14 cellular contexts compared by ENCODE assay signal in the genomic region with DNA sequence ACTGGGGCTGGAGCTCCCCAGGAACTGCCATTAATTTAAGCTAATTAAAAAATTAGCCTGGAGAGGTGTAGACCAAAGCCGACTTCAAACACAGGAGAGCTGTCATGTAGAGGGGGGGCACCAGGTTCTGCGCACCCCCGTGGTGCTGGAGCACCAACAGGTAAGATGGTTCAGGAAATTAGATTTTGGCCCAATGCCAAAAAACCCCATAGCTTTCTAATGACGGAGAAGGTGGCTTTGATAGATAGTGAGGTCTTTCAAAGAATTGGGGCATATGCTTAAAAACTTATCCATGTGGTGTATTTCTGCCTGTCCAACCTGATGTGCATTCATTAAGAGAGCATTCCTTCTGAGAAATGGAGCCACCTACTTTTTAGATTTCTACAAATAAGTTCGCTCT.
DNase-seq lines count a peak whose midpoint lies in the region; ATAC-seq and TF ChIP-seq lines count a peak whose summit lies in the region.
"Had no signal": no experiment of that assay in that cellular context is flagged by ENCODE, and none has a peak within 500 bp of the region (broad histone marks: within the 10 kb centered on the region; RNA-seq: fewer than 3 reads in every experiment).

No MANE protein-coding gene starts in this region.

- no peak for TF ChIP-seq CTCF in activated CD8-positive, alpha-beta T cell treated with anti-CD3 and anti-CD28 coated beads for 36 hours (IDR thresholded peaks at IDR 0.05)
- TF ChIP-seq CTCF in smooth muscle cell (IDR thresholded peaks at IDR 0.05; ENCODE audit: borderline replicate concordance, insufficient read depth, poor library complexity, severe bottlenecking), result no peak

- H3K27me3 Mint-ChIP-seq in activated CD4-positive, alpha-beta T cell treated with anti-CD3 and anti-CD28 coated beads, Interleukin-2, amount 10 ng/mL, durations not matched to agents 24 days and 14 days, result no peaks in the 10 kb centered on the region
- peaks cover 9% of the 10 kb centered on the region for H3K27me3 Mint-ChIP-seq in activated CD8-positive, alpha-beta T cell treated with anti-CD3 and anti-CD28 coated beads for 36 hours
- H3K27me3 Mint-ChIP-seq in activated T-helper 2 cell treated with anti-CD3 and anti-CD28 coated beads, Interferon-gamma antibody, Interleukin-2, Interleukin-4, amounts not matched to agents 10 μg/mL and 5 μg/mL and 100 μg/mL, durations not matched to agents 14 hours and 24 hours and 36 hours (ENCODE audit: low read depth), result no peaks in the 10 kb centered on the region

- H3K9me3 Mint-ChIP-seq in activated CD4-positive, alpha-beta T cell treated with anti-CD3 and anti-CD28 coated beads, Interleukin-2, amount 10 ng/mL, durations not matched to agents 24 days and 14 days, result no peaks in the 10 kb centered on the region
- H3K9me3 Mint-ChIP-seq in activated CD8-positive, alpha-beta T cell treated with anti-CD3 and anti-CD28 coated beads for 36 hours, result no peaks in the 10 kb centered on the region
- H3K9me3 Mint-ChIP-seq in activated T-helper 2 cell treated with anti-CD3 and anti-CD28 coated beads, Interferon-gamma antibody, Interleukin-2, Interleukin-4, amounts not matched to agents 10 μg/mL and 5 μg/mL and 100 μg/mL, durations not matched to agents 14 hours and 24 hours and 36 hours, result no peaks in the 10 kb centered on the region
- H3K9me3 Mint-ChIP-seq: CD8-positive, alpha-beta memory T cell; IgD-negative memory B cell; T-helper 2 cell treated with Interferon-gamma antibody and Interleukin-4, amounts not matched to agents 5 μg/mL and 100 μg/mL, for 36 hours had no signal

- H3K79me2 ChIP-seq in smooth muscle cell (ENCODE audit: low read depth), result no peaks in the 10 kb centered on the region

- POLR2A ChIA-PET in activated CD8-positive, alpha-beta T cell treated with anti-CD3 and anti-CD28 coated beads for 36 hours (lab: Charles Lee), result no interaction called here

- H3K27me3 ChIP-seq in smooth muscle cell (ENCODE audit: low read depth), result no peaks in the 10 kb centered on the region

- no peak for ATAC-seq in activated CD8-positive, alpha-beta T cell treated with anti-CD3 and anti-CD28 coated beads for 36 hours

- no peaks in the 10 kb centered on the region for H3K36me3 Mint-ChIP-seq in activated CD4-positive, alpha-beta T cell treated with anti-CD3 and anti-CD28 coated beads, Interleukin-2, amount 10 ng/mL, durations not matched to agents 24 days and 14 days (ENCODE audit: low read depth)
- no peaks in the 10 kb centered on the region for H3K36me3 Mint-ChIP-seq in activated CD8-positive, alpha-beta T cell treated with anti-CD3 and anti-CD28 coated beads for 36 hours (ENCODE audit: low read depth)
- no peaks in the 10 kb centered on the region for H3K36me3 Mint-ChIP-seq in activated T-helper 2 cell treated with anti-CD3 and anti-CD28 coated beads, Interferon-gamma antibody, Interleukin-2, Interleukin-4, amounts not matched to agents 10 μg/mL and 5 μg/mL and 100 μg/mL, durations not matched to agents 14 hours and 24 hours and 36 hours (ENCODE audit: low read depth)
- H3K36me3 Mint-ChIP-seq: CD8-positive, alpha-beta memory T cell; IgD-negative memory B cell had no signal

- no peaks in the 10 kb centered on the region for H4K20me1 ChIP-seq in smooth muscle cell (ENCODE audit: low read depth)

- H3K36me3 ChIP-seq in smooth muscle cell (ENCODE audit: low read depth), result no peaks in the 10 kb centered on the region
- H3K36me3 ChIP-seq: HAP-1 had no signal

- 87% methylated on average over 5 of the region's 5 CpGs for WGBS in smooth muscle cell (ENCODE audit: low lambda C conversion rate)

- no peak overlapping the region for H3K4me2 ChIP-seq in smooth muscle cell

- DNase-seq in activated CD4-positive, alpha-beta T cell treated with anti-CD3 and anti-CD28 coated beads, Interleukin-2, amount 10 ng/mL, durations not matched to agents 24 days and 14 days, result peak; percentile 13
- no peak for DNase-seq in activated CD4-positive, alpha-beta T cell treated with anti-CD3 and anti-CD28 coated beads for 1 hour
- DNase-seq in NCI-H1105 (lab: John Stamatoyannopoulos, UW) (peak; percentile 46), NCI-H748 (lab: John Stamatoyannopoulos, UW; ENCODE audit: unreplicated experiment) (peak; percentile 69), smooth muscle cell (lab: John Stamatoyannopoulos, UW; ENCODE audit: unreplicated experiment) (no peak)
- no peak for DNase-seq in activated CD8-positive, alpha-beta T cell treated with anti-CD3 and anti-CD28 coated beads for 36 hours
- DNase-seq in activated T-helper 2 cell treated with anti-CD3 and anti-CD28 coated beads, Interferon-gamma antibody, Interleukin-2, Interleukin-4, amounts not matched to agents 10 μg/mL and 5 μg/mL and 100 μg/mL, durations not matched to agents 14 hours and 24 hours and 36 hours (ENCODE audit: low spot score), result no peak
- DNase-seq: CD8-positive, alpha-beta memory T cell; NCI-H1930; NCI-H446; SW 1271 had no signal

- H3K4me3 ChIP-seq in smooth muscle cell, result no peak overlapping the region
- H3K4me3 ChIP-seq: HAP-1 had no signal

- no peak overlapping the region for H3K9ac ChIP-seq in smooth muscle cell (ENCODE audit: low read depth)

- H3K4me3 Mint-ChIP-seq in activated CD4-positive, alpha-beta T cell treated with anti-CD3 and anti-CD28 coated beads, Interleukin-2, amount 10 ng/mL, durations not matched to agents 24 days and 14 days, result no peak overlapping the region
- H3K4me3 Mint-ChIP-seq in activated CD8-positive, alpha-beta T cell treated with anti-CD3 and anti-CD28 coated beads for 36 hours, result no peak overlapping the region
- no peak overlapping the region for H3K4me3 Mint-ChIP-seq in activated T-helper 2 cell treated with anti-CD3 and anti-CD28 coated beads, Interferon-gamma antibody, Interleukin-2, Interleukin-4, amounts not matched to agents 10 μg/mL and 5 μg/mL and 100 μg/mL, durations not matched to agents 14 hours and 24 hours and 36 hours (ENCODE audit: low read depth)
- H3K4me3 Mint-ChIP-seq: CD8-positive, alpha-beta memory T cell; T-helper 2 cell treated with Interferon-gamma antibody and Interleukin-4, amounts not matched to agents 5 μg/mL and 100 μg/mL, for 36 hours had no signal

- H3K4me1 Mint-ChIP-seq in activated CD4-positive, alpha-beta T cell treated with anti-CD3 and anti-CD28 coated beads, Interleukin-2, amount 10 ng/mL, durations not matched to agents 24 days and 14 days, result no peaks in the 10 kb centered on the region
- no peaks in the 10 kb centered on the region for H3K4me1 Mint-ChIP-seq in activated CD8-positive, alpha-beta T cell treated with anti-CD3 and anti-CD28 coated beads for 36 hours (ENCODE audit: low read depth)
- no peaks in the 10 kb centered on the region for H3K4me1 Mint-ChIP-seq in activated T-helper 2 cell treated with anti-CD3 and anti-CD28 coated beads, Interferon-gamma antibody, Interleukin-2, Interleukin-4, amounts not matched to agents 10 μg/mL and 5 μg/mL and 100 μg/mL, durations not matched to agents 14 hours and 24 hours and 36 hours (ENCODE audit: low read depth)
- H3K4me1 Mint-ChIP-seq: CD8-positive, alpha-beta memory T cell had no signal

- H2AFZ ChIP-seq in smooth muscle cell (ENCODE audit: low read depth), result no peak overlapping the region

- H3K9me3 ChIP-seq in smooth muscle cell (replicated peaks; ENCODE audit: low read depth), result no peaks in the 10 kb centered on the region
- H3K9me3 ChIP-seq: HAP-1 had no signal

- H3K27ac Mint-ChIP-seq in activated CD4-positive, alpha-beta T cell treated with anti-CD3 and anti-CD28 coated beads, Interleukin-2, amount 10 ng/mL, durations not matched to agents 24 days and 14 days, result no peak overlapping the region
- H3K27ac Mint-ChIP-seq in activated CD8-positive, alpha-beta T cell treated with anti-CD3 and anti-CD28 coated beads for 36 hours, result no peak overlapping the region
- H3K27ac Mint-ChIP-seq in activated T-helper 2 cell treated with anti-CD3 and anti-CD28 coated beads, Interferon-gamma antibody, Interleukin-2, Interleukin-4, amounts not matched to agents 10 μg/mL and 5 μg/mL and 100 μg/mL, durations not matched to agents 14 hours and 24 hours and 36 hours, result no peak overlapping the region
- H3K27ac Mint-ChIP-seq: CD8-positive, alpha-beta memory T cell; IgD-negative memory B cell; T-helper 2 cell treated with Interferon-gamma antibody and Interleukin-4, amounts not matched to agents 5 μg/mL and 100 μg/mL, for 36 hours had no signal

- no peaks in the 10 kb centered on the region for H3F3A ChIP-seq in smooth muscle cell (ENCODE audit: low read depth)

- intact Hi-C loops in activated CD4-positive, alpha-beta T cell treated with anti-CD3 and anti-CD28 coated beads, Interleukin-2, amount 10 ng/mL, durations not matched to agents 24 days and 14 days (cut with micrococcal nuclease), result no loop called here
- intact Hi-C loops in activated CD8-positive, alpha-beta T cell treated with anti-CD3 and anti-CD28 coated beads for 36 hours (cut with micrococcal nuclease), result no loop called here
- intact Hi-C loops in activated T-helper 2 cell treated with anti-CD3 and anti-CD28 coated beads, Interferon-gamma antibody, Interleukin-2, Interleukin-4, amounts not matched to agents 10 μg/mL and 5 μg/mL and 100 μg/mL, durations not matched to agents 14 hours and 24 hours and 36 hours (cut with micrococcal nuclease), result no loop called here

- no peaks in the 10 kb centered on the region for H3K4me1 ChIP-seq in smooth muscle cell (ENCODE audit: low read depth)
- H3K4me1 ChIP-seq: HAP-1 had no signal

- CTCF ChIA-PET in activated CD8-positive, alpha-beta T cell treated with anti-CD3 and anti-CD28 coated beads for 36 hours (lab: Charles Lee), result interaction anchor here (1.3 to 1.4 kb wide), 2 partner anchors 189 to 270 kb away, joined by 3 to 4 read pairs; no protein-coding TSS in a partner anchor

- H3K27ac ChIP-seq in smooth muscle cell (ENCODE audit: low read depth), result no peak overlapping the region

Comparison
In these comparisons a context has a peak if more than half of its experiments do, and no peak if none do; other contexts are left out.
1. DNase-seq: peak in activated CD4-positive, alpha-beta T cell treated with anti-CD3 and anti-CD28 coated beads, Interleukin-2, amount 10 ng/mL, durations not matched to agents 24 days and 14 days (single experiment), NCI-H1105 (single experiment) and NCI-H748 (single experiment); none in activated CD4-positive, alpha-beta T cell treated with anti-CD3 and anti-CD28 coated beads for 1 hour (single experiment), activated CD8-positive, alpha-beta T cell treated with anti-CD3 and anti-CD28 coated beads for 36 hours (single experiment), smooth muscle cell (single experiment) and activated T-helper 2 cell treated with anti-CD3 and anti-CD28 coated beads, Interferon-gamma antibody, Interleukin-2, Interleukin-4, amounts not matched to agents 10 μg/mL and 5 μg/mL and 100 μg/mL, durations not matched to agents 14 hours and 24 hours and 36 hours (single experiment).